ENCODE assay signal across 14 cellular contexts in the genomic region with DNA sequence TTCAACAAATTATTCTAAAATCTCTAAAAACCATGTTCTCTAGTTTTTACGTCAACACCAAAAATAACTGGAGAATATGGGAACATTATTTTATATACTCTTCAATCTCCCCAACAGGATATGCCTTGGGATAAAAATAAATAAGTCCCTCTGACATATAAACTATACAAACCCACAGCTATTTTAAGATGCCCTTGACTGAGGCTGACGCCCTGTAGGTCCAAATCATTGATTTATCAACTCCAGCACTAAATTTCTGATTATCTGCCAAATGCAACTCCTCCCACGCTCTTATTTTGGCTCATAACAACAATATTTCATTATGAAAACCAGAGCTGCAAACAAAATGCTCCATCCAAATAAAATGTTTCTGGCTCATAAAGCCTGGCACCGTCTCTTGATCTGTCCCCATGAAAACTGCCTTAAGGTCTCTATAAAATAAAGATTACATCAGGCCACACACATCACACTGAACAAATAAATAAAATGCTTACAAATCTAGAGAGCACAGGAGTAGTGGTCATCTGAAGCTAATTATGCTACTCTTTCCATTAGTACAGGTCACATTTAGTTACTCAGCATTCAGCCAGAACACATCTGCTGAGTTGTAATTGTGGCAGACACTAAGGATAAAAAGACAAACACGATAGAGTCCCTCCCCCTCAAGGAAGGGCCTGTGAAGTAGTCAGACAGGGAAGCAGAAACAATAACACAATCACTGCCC. TPM values are rescaled to one million over a fixed set of nuclear protein-coding genes. Genes with fewer than 3 reads are reported as not detected.
A peak's percentile ranks its signal among the peaks of the same experiment; 100 is the strongest.
DNase-seq lines count a peak whose midpoint lies in the region; ATAC-seq and TF ChIP-seq lines count a peak whose summit lies in the region.
"Had no signal": no experiment of that assay in that cellular context is flagged by ENCODE, and none has a peak within 500 bp of the region (broad histone marks: within the 10 kb centered on the region; RNA-seq: fewer than 3 reads in every experiment).

No MANE protein-coding gene starts in this region.

- H4K20me1 ChIP-seq in DOHH2 (ENCODE audit: control insufficient read depth, insufficient read depth, low read depth, low read length) = peaks cover 10% of the 10 kb centered on the region; the same call in 1 of the 2 replicates

- intact Hi-C loops in sciatic nerve (cut with DNase I) (no loop called here), tibial artery (cut with DNase I; ENCODE audit: low total_unique reads) (no loop called here)

- H3K9me2 ChIP-seq in DOHH2 (replicated peaks; ENCODE audit: control insufficient read depth, low read length) = no peaks in the 10 kb centered on the region

- H3K27ac ChIP-seq in DOHH2 (ENCODE audit: low read depth, low read length) (no peak overlapping the region), SJSA1 (peak overlapping the region; percentile 23), tibial artery (no peak overlapping the region)

- H3K9me3 ChIP-seq in DOHH2 (ENCODE audit: control insufficient read depth, insufficient read depth, low read length) (no peaks in the 10 kb centered on the region), SJSA1 (replicated peaks) (no peaks in the 10 kb centered on the region), tibial artery (no peaks in the 10 kb centered on the region)

- peaks cover 57% of the 10 kb centered on the region for H3K79me2 ChIP-seq in DOHH2 (ENCODE audit: control insufficient read depth, low read length)

- peak overlapping the region; percentile 43 for H3K4me2 ChIP-seq in DOHH2 (ENCODE audit: low read length)

- 0 out of 2 replicates have a peak overlapping the region, but pooled peaks have one; percentile 13 for H3K4me3 ChIP-seq in DOHH2 (ENCODE audit: low read length)
- no peak overlapping the region for H3K4me3 ChIP-seq in SJSA1
- no peak overlapping the region for H3K4me3 ChIP-seq in tibial artery

- DNase-seq in SJSA1 (ENCODE audit: low read depth in 1 of 2, low spot score in 2 of 2) = peak in 1 of 2 experiments; percentile 90
- peak; percentile 23 for DNase-seq in fibroblast of the conjunctiva (ENCODE audit: low read depth)
- no peak for DNase-seq in sciatic nerve (ENCODE audit: low spot score)
- DNase-seq in tibial artery = no peak
- no peak for DNase-seq in NOMO-1 treated with DMSO at 0.1 percent for 48 hours (lab: John Stamatoyannopoulos, UW; ENCODE audit: unreplicated experiment)
- DNase-seq: DND-41; hippocampal formation; Kasumi-1; stimulated activated CD8-positive, alpha-beta memory T cell treated with anti-CD3 and anti-CD28 coated beads, Interleukin-4, amount 100 ng/mL, for 48 hours; T1000 had no signal

- H3K4me1 ChIP-seq in DOHH2 (ENCODE audit: control insufficient read depth, low read length) (peaks cover 50% of the 10 kb centered on the region), SJSA1 (replicated peaks) (peaks cover 21% of the 10 kb centered on the region), tibial artery (peaks cover 0 to 26% (median 19%) of the 10 kb centered on the region in 4 donors)

- H3K36me3 ChIP-seq in DOHH2 (ENCODE audit: control insufficient read depth, low read length) (peaks cover 24% of the 10 kb centered on the region), SJSA1 (no peaks in the 10 kb centered on the region), tibial artery (no peaks in the 10 kb centered on the region)

- ATAC-seq in sciatic nerve (peak; percentile 72), GM19452 (IDR thresholded peaks at IDR 0.05; ENCODE audit: unreplicated experiment) (no peak), GM21717 (IDR thresholded peaks at IDR 0.05; ENCODE audit: unreplicated experiment) (no peak)
- ATAC-seq: HCT116 had no signal

- TF ChIP-seq CTCF in DOHH2 (IDR thresholded peaks at IDR 0.05; ENCODE audit: low read depth, low read length, poor library complexity, severe bottlenecking) (no peak), tibial artery (IDR thresholded peaks at IDR 0.05) (no peak)

- peaks cover 20% of the 10 kb centered on the region; the same call in 1 of the 2 replicates for H3F3A ChIP-seq in DOHH2 (ENCODE audit: control insufficient read depth, insufficient read depth)

- H3K27me3 ChIP-seq in DOHH2 (ENCODE audit: control insufficient read depth, low read length) = no peaks in the 10 kb centered on the region
- H3K27me3 ChIP-seq in SJSA1 (replicated peaks) = no peaks in the 10 kb centered on the region
- no peaks in the 10 kb centered on the region for H3K27me3 ChIP-seq in tibial artery

RNA-seq across cellular contexts. Expression of a gene that starts 28.8 kb away (rescaled TPM):
- total RNA-seq in SJSA1 (2014; rRNA removed; shearing (Covaris generic)) = 19.9 and 26.6 TPM in 2 replicates
- 48.3 TPM for total RNA-seq in sciatic nerve
